Comparison of ENCODE assay signal across 17 cellular contexts in genomic region chr4:8695237-8696219, GRCh38.
"Had no signal": no experiment of that assay in that cellular context is flagged by ENCODE, and none has a peak within 500 bp of the region (broad histone marks: within the 10 kb centered on the region; RNA-seq: fewer than 3 reads in every experiment).

No MANE protein-coding gene starts in this region.

- H3K9me3 Mint-ChIP-seq: activated CD4-positive, alpha-beta memory T cell treated with anti-CD3 and anti-CD28 coated beads for 36 hours; activated naive CD4-positive, alpha-beta T cell treated with anti-CD3 and anti-CD28 coated beads for 36 hours; activated T-helper 1 cell treated with anti-CD3 and anti-CD28 coated beads, Interleukin-12 subunit alpha, Interleukin-12 subunit beta, Interleukin-2, Interleukin-4 antibody, amounts not matched to agents 30 ng/mL and 10 ng/mL and 1 ng/mL, durations not matched to agents 14 hours and 24 hours and 36 hours had no signal

- H3K9me3 ChIP-seq: ascending aorta, breast epithelium, psoas muscle, thyroid gland, vagina had no signal

- H3K36me3 Mint-ChIP-seq: activated CD4-positive, alpha-beta memory T cell treated with anti-CD3 and anti-CD28 coated beads for 36 hours had no signal

- ATAC-seq: activated CD4-positive, alpha-beta T cell treated with anti-CD3 and anti-CD28 coated beads for 36 hours; psoas muscle; sciatic nerve had no signal

- H3K27me3 ChIP-seq: ascending aorta, thyroid gland, vagina had no signal

- DNase-seq: activated CD4-positive, alpha-beta memory T cell treated with anti-CD3 and anti-CD28 coated beads for 36 hours; activated CD4-positive, alpha-beta T cell treated with anti-CD3 and anti-CD28 coated beads for 36 hours; activated naive CD4-positive, alpha-beta T cell treated with anti-CD3 and anti-CD28 coated beads for 36 hours; esophagus squamous epithelium; kidney glomerular epithelial cell; mesendoderm; occipital lobe; psoas muscle; stimulated activated CD4-positive, alpha-beta T cell treated with anti-CD3 and anti-CD28 coated beads, Interleukin-2, amount 100 ng/mL, for 24 hours; T-helper 2 cell; thyroid gland had no signal

- H3K4me1 ChIP-seq: ascending aorta, breast epithelium, psoas muscle, thyroid gland, vagina had no signal

- H3K36me3 ChIP-seq: ascending aorta, breast epithelium, esophagus squamous epithelium, thyroid gland, vagina had no signal

- H3K4me3 Mint-ChIP-seq: activated CD4-positive, alpha-beta memory T cell treated with anti-CD3 and anti-CD28 coated beads for 36 hours; activated CD4-positive, alpha-beta T cell treated with anti-CD3 and anti-CD28 coated beads for 36 hours; activated naive CD4-positive, alpha-beta T cell treated with anti-CD3 and anti-CD28 coated beads for 36 hours; activated T-helper 1 cell treated with anti-CD3 and anti-CD28 coated beads, Interleukin-12 subunit alpha, Interleukin-12 subunit beta, Interleukin-2, Interleukin-4 antibody, amounts not matched to agents 30 ng/mL and 10 ng/mL and 1 ng/mL, durations not matched to agents 14 hours and 24 hours and 36 hours; nephron had no signal

- H3K4me3 ChIP-seq: ascending aorta, breast epithelium, esophagus squamous epithelium, psoas muscle, thyroid gland, vagina had no signal

- H3K27ac Mint-ChIP-seq: activated CD4-positive, alpha-beta memory T cell treated with anti-CD3 and anti-CD28 coated beads for 36 hours; activated CD4-positive, alpha-beta T cell treated with anti-CD3 and anti-CD28 coated beads for 36 hours; activated naive CD4-positive, alpha-beta T cell treated with anti-CD3 and anti-CD28 coated beads for 36 hours; activated T-helper 1 cell treated with anti-CD3 and anti-CD28 coated beads, Interleukin-12 subunit alpha, Interleukin-12 subunit beta, Interleukin-2, Interleukin-4 antibody, amounts not matched to agents 30 ng/mL and 10 ng/mL and 1 ng/mL, durations not matched to agents 14 hours and 24 hours and 36 hours; nephron had no signal

- H3K4me1 Mint-ChIP-seq: activated CD4-positive, alpha-beta T cell treated with anti-CD3 and anti-CD28 coated beads for 36 hours; nephron had no signal

- H3K27ac ChIP-seq: ascending aorta, breast epithelium, esophagus squamous epithelium, psoas muscle, thyroid gland, vagina had no signal
